2 cellular contexts compared by ENCODE assay signal in genomic region chr16:67804853-67805542, GRCh38.
TF ChIP-seq lines count a peak whose summit lies in the region.

No MANE protein-coding gene starts in this region.

TF ChIP-seq in A549, 52 proteins besides CTCF, POLR2A, EP300 and RAD21:
- TF ChIP-seq TP53 (CRISPR knock-in tag; IDR thresholded peaks at IDR 0.05) (no peak), USF2 (IDR thresholded peaks at IDR 0.05) (no peak), HOXB13 (CRISPR knock-in tag; IDR thresholded peaks at IDR 0.05; ENCODE audit: low read depth) (no peak), EHF (CRISPR knock-in tag; IDR thresholded peaks at IDR 0.05) (no peak), ZFP36 (IDR thresholded peaks at IDR 0.05; ENCODE audit: borderline replicate concordance, partially characterized antibody) (no peak), FOSB (CRISPR knock-in tag; IDR thresholded peaks at IDR 0.05) (no peak), PHF8 (IDR thresholded peaks at IDR 0.05; ENCODE audit: borderline replicate concordance, low read depth) (no peak), FOXS1 (CRISPR knock-in tag; IDR thresholded peaks at IDR 0.05) (no peak), PBX3 (IDR thresholded peaks at IDR 0.05) (no peak), HOXA7 (CRISPR knock-in tag; IDR thresholded peaks at IDR 0.05) (no peak), RNF2 (IDR thresholded peaks at IDR 0.05; ENCODE audit: borderline replicate concordance, low read depth) (no peak), CEBPB (IDR thresholded peaks at IDR 0.05) (no peak), E2F6 (IDR thresholded peaks at IDR 0.05; ENCODE audit: borderline replicate concordance, low read depth) (no peak), NFE2L2 (conservative IDR thresholded peaks at IDR 0.05; ENCODE audit: low read length) (no peak), ZNF302 (CRISPR knock-in tag; IDR thresholded peaks at IDR 0.05) (no peak)
- TF ChIP-seq, protein P1, sequence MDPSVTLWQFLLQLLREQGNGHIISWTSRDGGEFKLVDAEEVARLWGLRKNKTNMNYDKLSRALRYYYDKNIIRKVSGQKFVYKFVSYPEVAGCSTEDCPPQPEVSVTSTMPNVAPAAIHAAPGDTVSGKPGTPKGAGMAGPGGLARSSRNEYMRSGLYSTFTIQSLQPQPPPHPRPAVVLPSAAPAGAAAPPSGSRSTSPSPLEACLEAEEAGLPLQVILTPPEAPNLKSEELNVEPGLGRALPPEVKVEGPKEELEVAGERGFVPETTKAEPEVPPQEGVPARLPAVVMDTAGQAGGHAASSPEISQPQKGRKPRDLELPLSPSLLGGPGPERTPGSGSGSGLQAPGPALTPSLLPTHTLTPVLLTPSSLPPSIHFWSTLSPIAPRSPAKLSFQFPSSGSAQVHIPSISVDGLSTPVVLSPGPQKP (IDR thresholded peaks at IDR 0.05; ENCODE audit: low read depth, low read length), result no peak
- TF ChIP-seq, protein P2, sequence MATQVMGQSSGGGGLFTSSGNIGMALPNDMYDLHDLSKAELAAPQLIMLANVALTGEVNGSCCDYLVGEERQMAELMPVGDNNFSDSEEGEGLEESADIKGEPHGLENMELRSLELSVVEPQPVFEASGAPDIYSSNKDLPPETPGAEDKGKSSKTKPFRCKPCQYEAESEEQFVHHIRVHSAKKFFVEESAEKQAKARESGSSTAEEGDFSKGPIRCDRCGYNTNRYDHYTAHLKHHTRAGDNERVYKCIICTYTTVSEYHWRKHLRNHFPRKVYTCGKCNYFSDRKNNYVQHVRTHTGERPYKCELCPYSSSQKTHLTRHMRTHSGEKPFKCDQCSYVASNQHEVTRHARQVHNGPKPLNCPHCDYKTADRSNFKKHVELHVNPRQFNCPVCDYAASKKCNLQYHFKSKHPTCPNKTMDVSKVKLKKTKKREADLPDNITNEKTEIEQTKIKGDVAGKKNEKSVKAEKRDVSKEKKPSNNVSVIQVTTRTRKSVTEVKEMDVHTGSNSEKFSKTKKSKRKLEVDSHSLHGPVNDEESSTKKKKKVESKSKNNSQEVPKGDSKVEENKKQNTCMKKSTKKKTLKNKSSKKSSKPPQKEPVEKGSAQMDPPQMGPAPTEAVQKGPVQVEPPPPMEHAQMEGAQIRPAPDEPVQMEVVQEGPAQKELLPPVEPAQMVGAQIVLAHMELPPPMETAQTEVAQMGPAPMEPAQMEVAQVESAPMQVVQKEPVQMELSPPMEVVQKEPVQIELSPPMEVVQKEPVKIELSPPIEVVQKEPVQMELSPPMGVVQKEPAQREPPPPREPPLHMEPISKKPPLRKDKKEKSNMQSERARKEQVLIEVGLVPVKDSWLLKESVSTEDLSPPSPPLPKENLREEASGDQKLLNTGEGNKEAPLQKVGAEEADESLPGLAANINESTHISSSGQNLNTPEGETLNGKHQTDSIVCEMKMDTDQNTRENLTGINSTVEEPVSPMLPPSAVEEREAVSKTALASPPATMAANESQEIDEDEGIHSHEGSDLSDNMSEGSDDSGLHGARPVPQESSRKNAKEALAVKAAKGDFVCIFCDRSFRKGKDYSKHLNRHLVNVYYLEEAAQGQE (IDR thresholded peaks at IDR 0.05), result no peak
- TF ChIP-seq, protein P3, sequence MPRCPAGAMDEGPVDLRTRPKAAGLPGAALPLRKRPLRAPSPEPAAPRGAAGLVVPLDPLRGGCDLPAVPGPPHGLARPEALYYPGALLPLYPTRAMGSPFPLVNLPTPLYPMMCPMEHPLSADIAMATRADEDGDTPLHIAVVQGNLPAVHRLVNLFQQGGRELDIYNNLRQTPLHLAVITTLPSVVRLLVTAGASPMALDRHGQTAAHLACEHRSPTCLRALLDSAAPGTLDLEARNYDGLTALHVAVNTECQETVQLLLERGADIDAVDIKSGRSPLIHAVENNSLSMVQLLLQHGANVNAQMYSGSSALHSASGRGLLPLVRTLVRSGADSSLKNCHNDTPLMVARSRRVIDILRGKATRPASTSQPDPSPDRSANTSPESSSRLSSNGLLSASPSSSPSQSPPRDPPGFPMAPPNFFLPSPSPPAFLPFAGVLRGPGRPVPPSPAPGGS (IDR thresholded peaks at IDR 0.05), result no peak

TF ChIP-seq in K562, 482 proteins besides CTCF, POLR2A, EP300 and RAD21:
- TF ChIP-seq, protein P4, sequence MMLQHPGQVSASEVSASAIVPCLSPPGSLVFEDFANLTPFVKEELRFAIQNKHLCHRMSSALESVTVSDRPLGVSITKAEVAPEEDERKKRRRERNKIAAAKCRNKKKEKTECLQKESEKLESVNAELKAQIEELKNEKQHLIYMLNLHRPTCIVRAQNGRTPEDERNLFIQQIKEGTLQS (IDR thresholded peaks at IDR 0.05), result peak; percentile 55; the same call in 1 of the 2 replicates
- TF ChIP-seq, protein P4 (CRISPR knock-in tag; conservative IDR thresholded peaks at IDR 0.05), result no peak
- TF ChIP-seq, protein P5, sequence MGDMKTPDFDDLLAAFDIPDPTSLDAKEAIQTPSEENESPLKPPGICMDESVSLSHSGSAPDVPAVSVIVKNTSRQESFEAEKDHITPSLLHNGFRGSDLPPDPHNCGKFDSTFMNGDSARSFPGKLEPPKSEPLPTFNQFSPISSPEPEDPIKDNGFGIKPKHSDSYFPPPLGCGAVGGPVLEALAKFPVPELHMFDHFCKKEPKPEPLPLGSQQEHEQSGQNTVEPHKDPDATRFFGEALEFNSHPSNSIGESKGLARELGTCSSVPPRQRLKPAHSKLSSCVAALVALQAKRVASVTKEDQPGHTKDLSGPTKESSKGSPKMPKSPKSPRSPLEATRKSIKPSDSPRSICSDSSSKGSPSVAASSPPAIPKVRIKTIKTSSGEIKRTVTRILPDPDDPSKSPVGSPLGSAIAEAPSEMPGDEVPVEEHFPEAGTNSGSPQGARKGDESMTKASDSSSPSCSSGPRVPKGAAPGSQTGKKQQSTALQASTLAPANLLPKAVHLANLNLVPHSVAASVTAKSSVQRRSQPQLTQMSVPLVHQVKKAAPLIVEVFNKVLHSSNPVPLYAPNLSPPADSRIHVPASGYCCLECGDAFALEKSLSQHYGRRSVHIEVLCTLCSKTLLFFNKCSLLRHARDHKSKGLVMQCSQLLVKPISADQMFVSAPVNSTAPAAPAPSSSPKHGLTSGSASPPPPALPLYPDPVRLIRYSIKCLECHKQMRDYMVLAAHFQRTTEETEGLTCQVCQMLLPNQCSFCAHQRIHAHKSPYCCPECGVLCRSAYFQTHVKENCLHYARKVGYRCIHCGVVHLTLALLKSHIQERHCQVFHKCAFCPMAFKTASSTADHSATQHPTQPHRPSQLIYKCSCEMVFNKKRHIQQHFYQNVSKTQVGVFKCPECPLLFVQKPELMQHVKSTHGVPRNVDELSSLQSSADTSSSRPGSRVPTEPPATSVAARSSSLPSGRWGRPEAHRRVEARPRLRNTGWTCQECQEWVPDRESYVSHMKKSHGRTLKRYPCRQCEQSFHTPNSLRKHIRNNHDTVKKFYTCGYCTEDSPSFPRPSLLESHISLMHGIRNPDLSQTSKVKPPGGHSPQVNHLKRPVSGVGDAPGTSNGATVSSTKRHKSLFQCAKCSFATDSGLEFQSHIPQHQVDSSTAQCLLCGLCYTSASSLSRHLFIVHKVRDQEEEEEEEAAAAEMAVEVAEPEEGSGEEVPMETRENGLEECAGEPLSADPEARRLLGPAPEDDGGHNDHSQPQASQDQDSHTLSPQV (IDR thresholded peaks at IDR 0.05), result no peak
- no peak for TF ChIP-seq MED1 (CRISPR knock-in tag; IDR thresholded peaks at IDR 0.05; ENCODE audit: borderline replicate concordance)
- no peak for TF ChIP-seq PCBP2 (IDR thresholded peaks at IDR 0.05; ENCODE audit: low read depth, low read length, poor library complexity, severe bottlenecking)
- no peak for TF ChIP-seq ID3 (CRISPR knock-in tag; IDR thresholded peaks at IDR 0.05)
- no peak for TF ChIP-seq ID3 (tag; IDR thresholded peaks at IDR 0.05)
- TF ChIP-seq, protein P6, sequence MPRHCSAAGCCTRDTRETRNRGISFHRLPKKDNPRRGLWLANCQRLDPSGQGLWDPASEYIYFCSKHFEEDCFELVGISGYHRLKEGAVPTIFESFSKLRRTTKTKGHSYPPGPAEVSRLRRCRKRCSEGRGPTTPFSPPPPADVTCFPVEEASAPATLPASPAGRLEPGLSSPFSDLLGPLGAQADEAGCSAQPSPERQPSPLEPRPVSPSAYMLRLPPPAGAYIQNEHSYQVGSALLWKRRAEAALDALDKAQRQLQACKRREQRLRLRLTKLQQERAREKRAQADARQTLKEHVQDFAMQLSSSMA (CRISPR knock-in tag; IDR thresholded peaks at IDR 0.05), result no peak
